8 cellular contexts compared by ENCODE assay signal in the genomic region with DNA sequence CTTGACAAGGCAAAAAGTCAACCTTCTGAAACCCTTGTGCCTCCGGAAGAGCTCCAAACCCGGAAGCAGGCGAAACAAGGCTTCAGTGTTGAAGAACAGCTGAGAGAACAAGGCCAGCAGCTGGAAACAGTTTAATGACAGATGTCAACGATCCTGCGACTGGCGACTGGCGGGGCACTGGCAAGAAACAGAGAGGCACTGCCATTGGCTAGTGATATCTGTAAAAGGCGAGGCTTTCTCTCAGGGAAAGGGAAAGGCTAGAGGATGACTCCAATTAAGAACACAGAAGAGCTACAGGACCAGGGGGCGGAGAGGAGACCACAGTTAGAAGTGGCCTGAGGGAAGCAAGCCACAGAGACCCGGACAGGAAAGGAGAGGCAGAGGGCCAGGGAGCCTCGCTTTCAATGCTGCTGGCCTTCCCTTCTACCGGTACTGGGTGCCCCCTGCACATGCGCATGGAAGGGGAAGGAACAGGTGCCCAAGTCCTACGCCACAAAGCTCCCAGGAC. TPM values are rescaled to one million over a fixed set of nuclear protein-coding genes. Genes with fewer than 3 reads are reported as not detected.
DNase-seq lines count a peak whose midpoint lies in the region; ATAC-seq lines count a peak whose summit lies in the region.

No MANE protein-coding gene starts in this region.

- DNase-seq in GM23248 (peak; percentile 44), SK-N-MC (ENCODE audit: low read depth, low spot score) (no peak), head of caudate nucleus (peak in 41 of 42 donors; percentile 27 to 81 (median 57)), pons (ENCODE audit: low spot score) (peak; percentile 94), AML-193 (lab: John Stamatoyannopoulos, UW) (no peak)
- no peak for DNase-seq in central memory CD4-positive, alpha-beta T cell

- ATAC-seq in GM21529 (IDR thresholded peaks at IDR 0.05; ENCODE audit: unreplicated experiment) (no peak), HG03442 (IDR thresholded peaks at IDR 0.05; ENCODE audit: unreplicated experiment) (no peak)

- H3K9ac ChIP-seq in GM23248: peak overlapping the region; percentile 15; the same call in 1 of the 2 replicates
- H3K9ac ChIP-seq in SK-N-MC (ENCODE audit: insufficient read length): no peak overlapping the region

- WGBS in GM23248 (ENCODE audit: low coverage in 1 of 2, low lambda C conversion rate in 2 of 2, missing lambda C conversion rate in 2 of 2), 2 experiments: 16 to 17% methylated on average over 14 of the region's 14 CpGs

- peaks cover 90% of the 10 kb centered on the region for H3F3A ChIP-seq in GM23248 (ENCODE audit: insufficient read depth)

- no peaks in the 10 kb centered on the region for H3K9me2 ChIP-seq in GM23248 (ENCODE audit: insufficient read depth)

- peaks cover 36% of the 10 kb centered on the region for H3K36me3 ChIP-seq in GM23248 (ENCODE audit: low read depth)
- H3K36me3 ChIP-seq in SK-N-MC (ENCODE audit: insufficient read depth, low read length): peaks cover 14% of the 10 kb centered on the region

- H3K27ac ChIP-seq in GM23248: peak overlapping the region; percentile 67
- peak overlapping the region; percentile 61 for H3K27ac ChIP-seq in SK-N-MC

- H3K79me2 ChIP-seq in GM23248 (ENCODE audit: insufficient read depth): peaks cover 100% of the 10 kb centered on the region

- no peaks in the 10 kb centered on the region for H3K9me3 ChIP-seq in GM23248 (ENCODE audit: low read depth)
- H3K9me3 ChIP-seq in SK-N-MC (ENCODE audit: low read depth, low read length): no peaks in the 10 kb centered on the region

- H3K4me3 ChIP-seq in GM23248 (peak overlapping the region; percentile 30), SK-N-MC (no peak overlapping the region)

- H2AFZ ChIP-seq in GM23248: no peak overlapping the region

- H4K20me1 ChIP-seq in GM23248 (ENCODE audit: insufficient read depth): peaks cover 73% of the 10 kb centered on the region

- H3K4me2 ChIP-seq in GM23248 (ENCODE audit: unreplicated experiment): peak overlapping the region; percentile 64

- peaks cover 86% of the 10 kb centered on the region for H3K4me1 ChIP-seq in GM23248 (ENCODE audit: insufficient read depth)

- H3K27me3 ChIP-seq in GM23248 (replicated peaks; ENCODE audit: insufficient read depth): no peaks in the 10 kb centered on the region

- in situ Hi-C loops in GM23248 (cut with MboI): no loop called here

- intact Hi-C loops in head of caudate nucleus (cut with DNase I): no loop called here

RNA-seq across cellular contexts. Expression of gene ITGB1, which starts 19.4 kb away (rescaled TPM):
- total RNA-seq in GM23248 (2014; rRNA removed; shearing (Covaris generic)): 5,235 and 7,382 TPM in 2 replicates
- polyA plus RNA-seq in GM23248 (2016; fragmentation: Nextera tagmentation; extraction: Ambion mirVana): 3,297 and 3,318 TPM in 2 replicates

Comparison
In these comparisons a context has a peak if more than half of its experiments do, and no peak if none do; other contexts are left out.
1. DNase-seq: peak in GM23248 (single experiment), head of caudate nucleus (41 of 42) and pons (single experiment); none in SK-N-MC (single experiment), central memory CD4-positive, alpha-beta T cell (single experiment) and AML-193 (0 of 2).